ENCODE assay signal across 1 cellular context in the genomic region with DNA sequence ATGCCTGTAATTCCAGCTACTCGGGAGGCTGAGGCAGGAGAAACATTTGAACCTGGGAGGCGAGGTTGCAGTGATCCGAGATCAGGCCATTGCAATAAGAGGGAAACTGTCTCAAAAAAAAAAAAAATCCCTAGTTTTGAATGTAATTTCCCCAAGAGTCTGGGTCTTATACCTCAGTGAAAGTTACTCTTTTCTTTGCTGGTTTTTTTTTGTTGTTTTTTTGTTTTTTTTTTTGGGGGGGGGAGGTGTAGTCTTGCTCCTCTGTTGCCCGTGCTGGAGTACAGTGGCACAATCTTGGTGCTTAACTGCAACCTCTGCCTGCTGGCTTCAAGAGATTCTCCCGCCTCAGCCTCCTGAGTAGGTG.
A peak's percentile ranks its signal among the peaks of the same experiment; 100 is the strongest.
TF ChIP-seq lines count a peak whose summit lies in the region.

No MANE protein-coding gene starts in this region.

TF ChIP-seq in HepG2, 621 proteins besides CTCF, POLR2A, EP300 and RAD21 (continued from another document):
- TF ChIP-seq UBTF (CRISPR knock-in tag; IDR thresholded peaks at IDR 0.05) = 0 out of 2 replicates have a peak, but pooled peaks have one; percentile 17
- TF ChIP-seq ZNF18 (CRISPR knock-in tag; IDR thresholded peaks at IDR 0.05; ENCODE audit: insufficient replicate concordance) = no peak
- TF ChIP-seq ZNF484 (CRISPR knock-in tag; IDR thresholded peaks at IDR 0.05; ENCODE audit: borderline replicate concordance, low read depth) = no peak
- TF ChIP-seq AKAP8 (CRISPR knock-in tag; IDR thresholded peaks at IDR 0.05) = 0 out of 2 replicates have a peak, but pooled peaks have one; percentile 13
- TF ChIP-seq, protein P1, sequence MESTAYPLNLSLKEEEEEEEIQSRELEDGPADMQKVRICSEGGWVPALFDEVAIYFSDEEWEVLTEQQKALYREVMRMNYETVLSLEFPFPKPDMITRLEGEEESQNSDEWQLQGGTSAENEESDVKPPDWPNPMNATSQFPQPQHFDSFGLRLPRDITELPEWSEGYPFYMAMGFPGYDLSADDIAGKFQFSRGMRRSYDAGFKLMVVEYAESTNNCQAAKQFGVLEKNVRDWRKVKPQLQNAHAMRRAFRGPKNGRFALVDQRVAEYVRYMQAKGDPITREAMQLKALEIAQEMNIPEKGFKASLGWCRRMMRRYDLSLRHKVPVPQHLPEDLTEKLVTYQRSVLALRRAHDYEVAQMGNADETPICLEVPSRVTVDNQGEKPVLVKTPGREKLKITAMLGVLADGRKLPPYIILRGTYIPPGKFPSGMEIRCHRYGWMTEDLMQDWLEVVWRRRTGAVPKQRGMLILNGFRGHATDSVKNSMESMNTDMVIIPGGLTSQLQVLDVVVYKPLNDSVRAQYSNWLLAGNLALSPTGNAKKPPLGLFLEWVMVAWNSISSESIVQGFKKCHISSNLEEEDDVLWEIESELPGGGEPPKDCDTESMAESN (CRISPR knock-in tag; conservative IDR thresholded peaks at IDR 0.05) = no peak
- TF ChIP-seq ZNF501 (CRISPR knock-in tag; IDR thresholded peaks at IDR 0.05) = peak; percentile 55; the same call in 1 of the 2 replicates
- TF ChIP-seq, protein P2, sequence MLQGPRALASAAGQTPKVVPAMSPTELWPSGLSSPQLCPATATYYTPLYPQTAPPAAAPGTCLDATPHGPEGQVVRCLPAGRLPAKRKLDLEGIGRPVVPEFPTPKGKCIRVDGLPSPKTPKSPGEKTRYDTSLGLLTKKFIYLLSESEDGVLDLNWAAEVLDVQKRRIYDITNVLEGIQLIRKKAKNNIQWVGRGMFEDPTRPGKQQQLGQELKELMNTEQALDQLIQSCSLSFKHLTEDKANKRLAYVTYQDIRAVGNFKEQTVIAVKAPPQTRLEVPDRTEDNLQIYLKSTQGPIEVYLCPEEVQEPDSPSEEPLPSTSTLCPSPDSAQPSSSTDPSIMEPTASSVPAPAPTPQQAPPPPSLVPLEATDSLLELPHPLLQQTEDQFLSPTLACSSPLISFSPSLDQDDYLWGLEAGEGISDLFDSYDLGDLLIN (CRISPR knock-in tag; IDR thresholded peaks at IDR 0.05; ENCODE audit: borderline replicate concordance) = no peak
- no peak for TF ChIP-seq NCOA1 (CRISPR knock-in tag; IDR thresholded peaks at IDR 0.05)
- TF ChIP-seq ZBTB3 (CRISPR knock-in tag; IDR thresholded peaks at IDR 0.05; ENCODE audit: borderline replicate concordance, low read depth) = no peak
- no peak for TF ChIP-seq PREB (CRISPR knock-in tag; IDR thresholded peaks at IDR 0.05)
- TF ChIP-seq ZNF644 (CRISPR knock-in tag; IDR thresholded peaks at IDR 0.05; ENCODE audit: low read depth) = no peak
- no peak for TF ChIP-seq HNRNPK (IDR thresholded peaks at IDR 0.05; ENCODE audit: low read depth, low read length, poor library complexity, severe bottlenecking)
- TF ChIP-seq, protein P3, sequence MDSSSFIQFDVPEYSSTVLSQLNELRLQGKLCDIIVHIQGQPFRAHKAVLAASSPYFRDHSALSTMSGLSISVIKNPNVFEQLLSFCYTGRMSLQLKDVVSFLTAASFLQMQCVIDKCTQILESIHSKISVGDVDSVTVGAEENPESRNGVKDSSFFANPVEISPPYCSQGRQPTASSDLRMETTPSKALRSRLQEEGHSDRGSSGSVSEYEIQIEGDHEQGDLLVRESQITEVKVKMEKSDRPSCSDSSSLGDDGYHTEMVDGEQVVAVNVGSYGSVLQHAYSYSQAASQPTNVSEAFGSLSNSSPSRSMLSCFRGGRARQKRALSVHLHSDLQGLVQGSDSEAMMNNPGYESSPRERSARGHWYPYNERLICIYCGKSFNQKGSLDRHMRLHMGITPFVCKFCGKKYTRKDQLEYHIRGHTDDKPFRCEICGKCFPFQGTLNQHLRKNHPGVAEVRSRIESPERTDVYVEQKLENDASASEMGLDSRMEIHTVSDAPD (CRISPR knock-in tag; IDR thresholded peaks at IDR 0.05) = no peak
- no peak for TF ChIP-seq ZNF546 (CRISPR knock-in tag; conservative IDR thresholded peaks at IDR 0.05)
- no peak for TF ChIP-seq MED13 (CRISPR knock-in tag; IDR thresholded peaks at IDR 0.05)
- peak; percentile 13 for TF ChIP-seq JARID2 (CRISPR knock-in tag; IDR thresholded peaks at IDR 0.05; ENCODE audit: insufficient replicate concordance)
- TF ChIP-seq, protein P4, sequence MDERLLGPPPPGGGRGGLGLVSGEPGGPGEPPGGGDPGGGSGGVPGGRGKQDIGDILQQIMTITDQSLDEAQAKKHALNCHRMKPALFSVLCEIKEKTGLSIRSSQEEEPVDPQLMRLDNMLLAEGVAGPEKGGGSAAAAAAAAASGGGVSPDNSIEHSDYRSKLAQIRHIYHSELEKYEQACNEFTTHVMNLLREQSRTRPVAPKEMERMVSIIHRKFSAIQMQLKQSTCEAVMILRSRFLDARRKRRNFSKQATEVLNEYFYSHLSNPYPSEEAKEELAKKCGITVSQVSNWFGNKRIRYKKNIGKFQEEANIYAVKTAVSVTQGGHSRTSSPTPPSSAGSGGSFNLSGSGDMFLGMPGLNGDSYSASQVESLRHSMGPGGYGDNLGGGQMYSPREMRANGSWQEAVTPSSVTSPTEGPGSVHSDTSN (CRISPR knock-in tag; IDR thresholded peaks at IDR 0.05) = no peak
